ENCODE assay signal across 8 cellular contexts in genomic region chr17:78716814-78717393, GRCh38.
DNase-seq lines count a peak whose midpoint lies in the region; ATAC-seq, FAIRE-seq and TF ChIP-seq lines count a peak whose summit lies in the region.

No MANE protein-coding gene starts in this region.

- H3K9me3 ChIP-seq in osteoblast (ENCODE audit: low read depth, low read length), result no peaks in the 10 kb centered on the region

- no peak overlapping the region for H3K4me3 Mint-ChIP-seq in activated T-helper 1 cell treated with anti-CD3 and anti-CD28 coated beads, Interleukin-12 subunit alpha, Interleukin-12 subunit beta, Interleukin-2, Interleukin-4 antibody, amounts not matched to agents 30 ng/mL and 10 ng/mL and 1 ng/mL, durations not matched to agents 14 hours and 24 hours and 36 hours

- intact Hi-C loops in activated T-helper 1 cell treated with anti-CD3 and anti-CD28 coated beads, Interleukin-12 subunit alpha, Interleukin-12 subunit beta, Interleukin-2, Interleukin-4 antibody, amounts not matched to agents 30 ng/mL and 10 ng/mL and 1 ng/mL, durations not matched to agents 14 hours and 24 hours and 36 hours (cut with micrococcal nuclease), result no loop called here

- no peaks in the 10 kb centered on the region for H3K27me3 ChIP-seq in osteoblast (ENCODE audit: insufficient read depth, low read length)

- peaks cover 66% of the 10 kb centered on the region for H3K4me1 Mint-ChIP-seq in activated T-helper 1 cell treated with anti-CD3 and anti-CD28 coated beads, Interleukin-12 subunit alpha, Interleukin-12 subunit beta, Interleukin-2, Interleukin-4 antibody, amounts not matched to agents 30 ng/mL and 10 ng/mL and 1 ng/mL, durations not matched to agents 14 hours and 24 hours and 36 hours (ENCODE audit: low read depth)

- FAIRE-seq in frontal cortex (lab: Jason Lieb, UNC), result no peak

- H3K4me3 ChIP-seq in GM08714 (ENCODE audit: low read length) (peak overlapping the region; percentile 43; the same call in 1 of the 2 replicates), osteoblast (ENCODE audit: insufficient read depth, low read length) (peak overlapping the region; percentile 75)

- H3K27ac Mint-ChIP-seq in activated T-helper 1 cell treated with anti-CD3 and anti-CD28 coated beads, Interleukin-12 subunit alpha, Interleukin-12 subunit beta, Interleukin-2, Interleukin-4 antibody, amounts not matched to agents 30 ng/mL and 10 ng/mL and 1 ng/mL, durations not matched to agents 14 hours and 24 hours and 36 hours, result peak overlapping the region; percentile 22

- H3K27me3 Mint-ChIP-seq in activated T-helper 1 cell treated with anti-CD3 and anti-CD28 coated beads, Interleukin-12 subunit alpha, Interleukin-12 subunit beta, Interleukin-2, Interleukin-4 antibody, amounts not matched to agents 30 ng/mL and 10 ng/mL and 1 ng/mL, durations not matched to agents 14 hours and 24 hours and 36 hours (ENCODE audit: insufficient read depth), result no peaks in the 10 kb centered on the region

- ATAC-seq in GM18909 (IDR thresholded peaks at IDR 0.05; ENCODE audit: poor library complexity, unreplicated experiment) (no peak), HG02759 (IDR thresholded peaks at IDR 0.05; ENCODE audit: unreplicated experiment) (no peak)

- H4K20me1 ChIP-seq in osteoblast (ENCODE audit: insufficient read depth, low read length), result peaks cover 73% of the 10 kb centered on the region

- DNase-seq in NCI-H2029 treated with DMSO at 0.1 percent for 48 hours (lab: John Stamatoyannopoulos, UW), result peak; percentile 65
- DNase-seq in activated T-helper 1 cell treated with anti-CD3 and anti-CD28 coated beads, Interleukin-12 subunit alpha, Interleukin-12 subunit beta, Interleukin-2, Interleukin-4 antibody, amounts not matched to agents 30 ng/mL and 10 ng/mL and 1 ng/mL, durations not matched to agents 14 hours and 24 hours and 36 hours (ENCODE audit: low spot score), result no peak
- peak; percentile 42 to 65 for DNase-seq in frontal cortex (ENCODE audit: low spot score in 2 of 2)
- DNase-seq in osteoblast (ENCODE audit: insufficient read length, low spot score, missing footprints), result peak; percentile 82
- DNase-seq in Kasumi-1 (lab: John Stamatoyannopoulos, UW), result no peak

- H3K27ac ChIP-seq in osteoblast (ENCODE audit: low read depth, low read length), result no peak overlapping the region

- peaks cover 64% of the 10 kb centered on the region for H3K79me2 ChIP-seq in osteoblast (ENCODE audit: insufficient read depth, low read length)

- no peaks in the 10 kb centered on the region for H3K36me3 ChIP-seq in osteoblast (ENCODE audit: insufficient read depth, low read length)

- peak overlapping the region; percentile 77 for H2AFZ ChIP-seq in osteoblast (ENCODE audit: low read length)

- peak overlapping the region; percentile 98 for H3K4me2 ChIP-seq in osteoblast (ENCODE audit: insufficient read depth, low read length)

- peaks cover 23% of the 10 kb centered on the region for H3K4me1 ChIP-seq in osteoblast (ENCODE audit: insufficient read depth, low read length)

- H3K36me3 Mint-ChIP-seq in activated T-helper 1 cell treated with anti-CD3 and anti-CD28 coated beads, Interleukin-12 subunit alpha, Interleukin-12 subunit beta, Interleukin-2, Interleukin-4 antibody, amounts not matched to agents 30 ng/mL and 10 ng/mL and 1 ng/mL, durations not matched to agents 14 hours and 24 hours and 36 hours (ENCODE audit: low read depth), result peaks cover 14% of the 10 kb centered on the region

- TF ChIP-seq CTCF in osteoblast (IDR thresholded peaks at IDR 0.05; ENCODE audit: extremely low read depth, low read depth, low read length), result no peak

- H3K9me3 Mint-ChIP-seq in activated T-helper 1 cell treated with anti-CD3 and anti-CD28 coated beads, Interleukin-12 subunit alpha, Interleukin-12 subunit beta, Interleukin-2, Interleukin-4 antibody, amounts not matched to agents 30 ng/mL and 10 ng/mL and 1 ng/mL, durations not matched to agents 14 hours and 24 hours and 36 hours, result no peaks in the 10 kb centered on the region

Comparison
In these comparisons a context has a peak if more than half of its experiments do, and no peak if none do; other contexts are left out.
1. DNase-seq: peak in NCI-H2029 treated with DMSO at 0.1 percent for 48 hours (single experiment), frontal cortex (2 of 2) and osteoblast (single experiment); none in activated T-helper 1 cell treated with anti-CD3 and anti-CD28 coated beads, Interleukin-12 subunit alpha, Interleukin-12 subunit beta, Interleukin-2, Interleukin-4 antibody, amounts not matched to agents 30 ng/mL and 10 ng/mL and 1 ng/mL, durations not matched to agents 14 hours and 24 hours and 36 hours (single experiment) and Kasumi-1 (0 of 2).